In genomic region chr5:891117-891836, GRCh38 we compare ENCODE assay signal across 8 cellular contexts. TPM values are rescaled to one million over a fixed set of nuclear protein-coding genes. Genes with fewer than 3 reads are reported as not detected.
DNase-seq lines count a peak whose midpoint lies in the region; ATAC-seq and TF ChIP-seq lines count a peak whose summit lies in the region.

No MANE protein-coding gene starts in this region.

- no peaks in the 10 kb centered on the region for H3K9me3 ChIP-seq in heart left ventricle
- no peaks in the 10 kb centered on the region for H3K9me3 ChIP-seq in WERI-Rb-1 (ENCODE audit: severe bottlenecking)
- no peaks in the 10 kb centered on the region for H3K9me3 ChIP-seq in iPS-18c (ENCODE audit: control insufficient read depth, insufficient read depth, low read length)
- no peaks in the 10 kb centered on the region for H3K9me3 ChIP-seq in stomach

- WGBS in heart left ventricle, 4 donors: 80 to 86% (median 83%) methylated on average over 34 of the region's 34 CpGs
- WGBS in stomach, 5 donors: 70 to 83% (median 77%) methylated on average over 34 of the region's 34 CpGs

- peaks cover 0 to 24% (median 14%) of the 10 kb centered on the region in 12 donors for H3K4me1 ChIP-seq in heart left ventricle
- H3K4me1 ChIP-seq in stomach: peaks cover 20 to 29% (median 28%) of the 10 kb centered on the region in 4 donors

- TF ChIP-seq CTCF in heart left ventricle (IDR thresholded peaks at IDR 0.05): no peak
- no peak for TF ChIP-seq CTCF in WERI-Rb-1 (IDR thresholded peaks at IDR 0.05; ENCODE audit: low read depth, low read length)
- TF ChIP-seq CTCF in stomach (IDR thresholded peaks at IDR 0.05): no peak

- H3K4me3 ChIP-seq in heart left ventricle: peak overlapping the region in 10 of 12 donors; percentile 69 to 99 (median 84)
- H3K4me3 ChIP-seq in WERI-Rb-1 (ENCODE audit: low read depth, low read length): peak overlapping the region; percentile 76
- H3K4me3 ChIP-seq in iPS-18c (ENCODE audit: insufficient read depth, low read depth, low read length): peak overlapping the region; percentile 96
- H3K4me3 ChIP-seq in stomach: peak overlapping the region; percentile 78 to 96 (median 80)

- H3K27ac ChIP-seq in heart left ventricle (peak overlapping the region in 4 of 12 donors; percentile 88 to 91 (median 90)), WERI-Rb-1 (peak overlapping the region; percentile 94), stomach (peak overlapping the region in 4 of 5 donors; percentile 87 to 93 (median 91))

- H3K27me3 ChIP-seq in heart left ventricle (no peaks in the 10 kb centered on the region), WERI-Rb-1 (ENCODE audit: insufficient read depth, low read depth, severe bottlenecking) (no peaks in the 10 kb centered on the region), stomach (no peaks in the 10 kb centered on the region)

- DNase-seq in heart left ventricle (peak in 1 of 5 donors; percentile 31), cardiac septum (ENCODE audit: low spot score) (no peak), WERI-Rb-1 (no peak), stomach (no peak), GM19240 (ENCODE audit: insufficient read length, low spot score) (no peak)

- no peak for TF ChIP-seq EP300 in stomach (IDR thresholded peaks at IDR 0.05)

- peaks cover 0 to 53% (median 50%) of the 10 kb centered on the region in 9 donors for H3K36me3 ChIP-seq in heart left ventricle
- H3K36me3 ChIP-seq in WERI-Rb-1: peaks cover 86% of the 10 kb centered on the region
- peaks cover 39 to 53% (median 51%) of the 10 kb centered on the region in 4 donors for H3K36me3 ChIP-seq in stomach

- intact Hi-C loops in heart left ventricle (cut with DNase I): loop anchor here in 1 of 10 donors (5.0 kb wide), 1 partner anchor 114 kb away; no protein-coding TSS in a partner anchor
- intact Hi-C loops in cardiac septum (cut with DNase I): no loop called here
- intact Hi-C loops in stomach (cut with DNase I; ENCODE audit: low total_unique reads): no loop called here

- no peak for ATAC-seq in heart left ventricle
- no peak for ATAC-seq in GM19035 (IDR thresholded peaks at IDR 0.05; ENCODE audit: unreplicated experiment)
- ATAC-seq in HG03571 (IDR thresholded peaks at IDR 0.05; ENCODE audit: unreplicated experiment): no peak

- TF ChIP-seq POLR2A in heart left ventricle (IDR thresholded peaks at IDR 0.05): no peak
- TF ChIP-seq POLR2A in stomach (IDR thresholded peaks at IDR 0.05): no peak

RNA-seq across cellular contexts. Expression of gene BRD9, which starts 1.3 kb away (rescaled TPM):
- total RNA-seq in heart left ventricle (10 to 100 TPM; 17.9 to 32.1 (median 23.9) TPM), cardiac septum (25.9 TPM), stomach (100 to 1,000 TPM in 2 of 5 donors, 10 to 100 TPM in 3; 34.1 to 152 (median 48.7) TPM)
- polyA plus RNA-seq in heart left ventricle (10 to 100 TPM; 17.5 to 19.5 TPM), stomach (10 to 100 TPM; 16.2 to 32.1 (median 25.8) TPM)

RNA-seq across cellular contexts. Expression of gene TRIP13, which starts 1.4 kb away (rescaled TPM):
- 1 to 10 TPM in 2 of 9 donors, under 1 TPM in 7; 0.31 to 4.2 (median 0.49) TPM for total RNA-seq in heart left ventricle
- polyA plus RNA-seq in heart left ventricle: 1 to 10 TPM in 1 of 2 donors, under 1 TPM in 1; 0.19 to 1.8 TPM
- total RNA-seq in cardiac septum: 0.57 TPM
- total RNA-seq in stomach: 10 to 100 TPM in 1 of 5 donors, 1 to 10 TPM in 2, under 1 TPM in 1, not detected in 1; 0.58 to 10.4 (median 4.1) TPM
- polyA plus RNA-seq in stomach: 1 to 10 TPM; 1.1 to 4.8 (median 3.5) TPM

RNA-seq across cellular contexts. Expression of gene ZDHHC11, which starts 40.5 kb away (rescaled TPM):
- total RNA-seq in heart left ventricle: 10 to 100 TPM in 6 of 9 donors, 1 to 10 TPM in 3; 6.6 to 25.0 (median 10.8) TPM
- 10 to 100 TPM in 1 of 2 donors, 1 to 10 TPM in 1; 6.3 to 12.5 TPM for polyA plus RNA-seq in heart left ventricle
- total RNA-seq in cardiac septum: 10.6 TPM
- 10 to 100 TPM in 3 of 5 donors, 1 to 10 TPM in 2; 1.8 to 35.2 (median 18.9) TPM for total RNA-seq in stomach
- polyA plus RNA-seq in stomach: 10 to 100 TPM in 1 of 3 donors, 1 to 10 TPM in 2; 1.6 to 13.9 (median 2.4) TPM
